ENCODE assay signal across 1 cellular context in the genomic region with DNA sequence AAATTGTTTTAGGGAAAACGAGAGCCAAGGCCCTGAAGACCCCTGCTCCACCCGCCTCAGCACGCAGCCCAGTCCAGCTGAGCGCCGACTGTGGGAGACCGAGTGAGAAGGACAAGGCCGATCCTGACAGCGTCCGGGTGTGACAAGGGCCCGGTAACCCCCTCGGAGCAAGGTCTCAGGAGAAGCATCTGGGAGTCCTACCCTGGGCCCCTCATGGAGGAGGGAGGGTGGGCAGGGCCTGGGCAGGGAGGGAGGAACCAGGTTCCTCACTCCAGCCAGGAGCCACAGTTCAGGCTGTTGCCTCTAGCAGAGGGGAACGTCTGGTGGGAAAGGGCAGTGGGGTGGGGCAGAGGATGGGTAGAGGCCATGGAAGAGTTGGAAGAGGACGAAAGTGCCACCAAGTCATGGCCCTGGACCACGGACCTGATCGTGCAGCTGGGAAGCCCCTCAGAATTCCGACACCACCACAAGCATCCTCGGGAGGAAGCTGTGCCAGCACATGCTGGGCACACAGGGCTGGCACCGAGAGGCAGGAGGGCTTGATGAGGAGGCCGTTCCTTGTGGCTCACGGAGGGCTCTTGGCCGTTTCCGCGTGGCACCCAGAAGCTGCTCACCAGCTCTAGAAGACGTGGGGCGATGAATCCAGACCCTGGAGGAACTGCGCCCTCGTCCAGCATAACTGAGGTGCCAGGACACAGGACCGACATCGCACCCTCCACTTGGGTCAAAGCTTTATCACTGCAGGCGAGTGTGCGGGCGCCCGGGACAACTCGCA.
TF ChIP-seq lines count a peak whose summit lies in the region.

No MANE protein-coding gene starts in this region.

TF ChIP-seq in IMR-90, 13 proteins besides CTCF, POLR2A, EP300 and RAD21:
- TF ChIP-seq RFX5 (IDR thresholded peaks at IDR 0.05; ENCODE audit: low read depth, low read length) (no peak), CHD1 (IDR thresholded peaks at IDR 0.05; ENCODE audit: low read depth, low read length) (no peak), MAZ (IDR thresholded peaks at IDR 0.05; ENCODE audit: borderline replicate concordance, low read depth, low read length) (no peak), NFE2L2 (IDR thresholded peaks at IDR 0.05; ENCODE audit: low read depth, low read length) (no peak), FOS (IDR thresholded peaks at IDR 0.05; ENCODE audit: low read depth, low read length) (no peak), MAFK (IDR thresholded peaks at IDR 0.05; ENCODE audit: low read depth, low read length) (no peak), MXI1 (IDR thresholded peaks at IDR 0.05; ENCODE audit: borderline replicate concordance, low read depth, low read length) (no peak), BHLHE40 (IDR thresholded peaks at IDR 0.05; ENCODE audit: low read depth, low read length) (no peak), SMC3 (IDR thresholded peaks at IDR 0.05; ENCODE audit: low read depth, low read length) (no peak), CEBPB (IDR thresholded peaks at IDR 0.05; ENCODE audit: low read depth, low read length) (no peak), RCOR1 (IDR thresholded peaks at IDR 0.05; ENCODE audit: insufficient replicate concordance, low read length) (no peak)
- TF ChIP-seq, protein P1, sequence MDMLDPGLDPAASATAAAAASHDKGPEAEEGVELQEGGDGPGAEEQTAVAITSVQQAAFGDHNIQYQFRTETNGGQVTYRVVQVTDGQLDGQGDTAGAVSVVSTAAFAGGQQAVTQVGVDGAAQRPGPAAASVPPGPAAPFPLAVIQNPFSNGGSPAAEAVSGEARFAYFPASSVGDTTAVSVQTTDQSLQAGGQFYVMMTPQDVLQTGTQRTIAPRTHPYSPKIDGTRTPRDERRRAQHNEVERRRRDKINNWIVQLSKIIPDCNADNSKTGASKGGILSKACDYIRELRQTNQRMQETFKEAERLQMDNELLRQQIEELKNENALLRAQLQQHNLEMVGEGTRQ (IDR thresholded peaks at IDR 0.05; ENCODE audit: low read depth, low read length): no peak
- TF ChIP-seq, protein P2, sequence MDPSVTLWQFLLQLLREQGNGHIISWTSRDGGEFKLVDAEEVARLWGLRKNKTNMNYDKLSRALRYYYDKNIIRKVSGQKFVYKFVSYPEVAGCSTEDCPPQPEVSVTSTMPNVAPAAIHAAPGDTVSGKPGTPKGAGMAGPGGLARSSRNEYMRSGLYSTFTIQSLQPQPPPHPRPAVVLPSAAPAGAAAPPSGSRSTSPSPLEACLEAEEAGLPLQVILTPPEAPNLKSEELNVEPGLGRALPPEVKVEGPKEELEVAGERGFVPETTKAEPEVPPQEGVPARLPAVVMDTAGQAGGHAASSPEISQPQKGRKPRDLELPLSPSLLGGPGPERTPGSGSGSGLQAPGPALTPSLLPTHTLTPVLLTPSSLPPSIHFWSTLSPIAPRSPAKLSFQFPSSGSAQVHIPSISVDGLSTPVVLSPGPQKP (IDR thresholded peaks at IDR 0.05; ENCODE audit: borderline replicate concordance, low read depth, low read length): no peak
